9 cellular contexts compared by ENCODE assay signal in genomic region chr19:52336117-52336811, GRCh38. TPM values are rescaled to one million over a fixed set of nuclear protein-coding genes. Genes with fewer than 3 reads are reported as not detected.
A peak's percentile ranks its signal among the peaks of the same experiment; 100 is the strongest.
DNase-seq lines count a peak whose midpoint lies in the region; ATAC-seq and TF ChIP-seq lines count a peak whose summit lies in the region.
"Had no signal": no experiment of that assay in that cellular context is flagged by ENCODE, and none has a peak within 500 bp of the region (broad histone marks: within the 10 kb centered on the region; RNA-seq: fewer than 3 reads in every experiment).

Gene ZNF610 (plus strand): TSS chr19:52336243. CDS start chr19:52349173, 12,930 bp downstream.

- H3K4me3 ChIP-seq in SK-N-MC = peak within 1 kb of the TSS; percentile 92
- H3K4me3 ChIP-seq: A549 had no signal

- TF ChIP-seq RAD21 in Ishikawa (IDR thresholded peaks at IDR 0.05; ENCODE audit: low read depth) = no peak

- H3K9me3 ChIP-seq in SK-N-MC (ENCODE audit: low read depth, low read length) = peaks cover 9% of the 10 kb centered on the region; the same call in 1 of the 2 replicates

- ATAC-seq in activated naive CD4-positive, alpha-beta T cell treated with anti-CD3 and anti-CD28 coated beads, Interleukin-2, amount 50 U/mL, for 72 hours = peak; percentile 96 to 97
- ATAC-seq in Right ventricle myocardium inferior = peak; percentile 99
- peak; percentile 85 for ATAC-seq in omental fat pad (ENCODE audit: low FRiP score)

- TF ChIP-seq EP300 in Ishikawa (IDR thresholded peaks at IDR 0.05; ENCODE audit: borderline replicate concordance) = no peak

- H3K36me3 Mint-ChIP-seq in activated naive CD4-positive, alpha-beta T cell treated with anti-CD3 and anti-CD28 coated beads, Interleukin-2, amount 50 U/mL, for 72 hours = peaks cover 52 to 61% of the 10 kb centered on the region in 2 donors

- H3K27ac Mint-ChIP-seq in activated naive CD4-positive, alpha-beta T cell treated with anti-CD3 and anti-CD28 coated beads, Interleukin-2, amount 50 U/mL, for 72 hours = peak within 1 kb of the TSS; percentile 94 to 95

- peaks cover 32 to 48% of the 10 kb centered on the region in 2 donors for H3K9me3 Mint-ChIP-seq in activated naive CD4-positive, alpha-beta T cell treated with anti-CD3 and anti-CD28 coated beads, Interleukin-2, amount 50 U/mL, for 72 hours

- H3K9ac ChIP-seq in SK-N-MC (ENCODE audit: insufficient read length) = peak within 1 kb of the TSS; percentile 97

- H3K36me3 ChIP-seq in SK-N-MC (ENCODE audit: insufficient read depth, low read length) = peaks cover 10% of the 10 kb centered on the region

- H3K27ac ChIP-seq in SK-N-MC = peak within 1 kb of the TSS; percentile 76; the same call in 1 of the 2 replicates
- peak within 1 kb of the TSS; percentile 75 for H3K27ac ChIP-seq in substantia nigra (ENCODE audit: low read depth, low read length, poor library complexity, severe bottlenecking)
- H3K27ac ChIP-seq: A549 had no signal

- DNase-seq in NCI-H2081 (lab: John Stamatoyannopoulos, UW) (peak; percentile 14 to 34), NCI-H2081 treated with DMSO at 0.1 percent for 48 hours (lab: John Stamatoyannopoulos, UW) (no peak), SK-N-MC (ENCODE audit: low read depth, low spot score) (peak; percentile 26), Right ventricle myocardium inferior (ENCODE audit: missing footprints) (peak; percentile 91), omental fat pad (ENCODE audit: low spot score) (peak; percentile 66), substantia nigra (lab: John Stamatoyannopoulos, UW) (peak; percentile 39 to 93 (median 85))
- peak; percentile 90 to 95 for DNase-seq in activated naive CD4-positive, alpha-beta T cell treated with anti-CD3 and anti-CD28 coated beads, Interleukin-2, amount 50 U/mL, for 72 hours (ENCODE audit: low spot score in 2 of 2)

- intact Hi-C loops in Right ventricle myocardium inferior (cut with DNase I) = loop anchor here (2.0 kb wide), 1 partner anchor 39 kb away; the partner anchor contains the start of gene ZNF480

- no peak for TF ChIP-seq CTCF in omental fat pad (IDR thresholded peaks at IDR 0.05)

TF ChIP-seq in Ishikawa, 13 proteins besides CTCF, POLR2A, EP300 and RAD21:
- TF ChIP-seq MAX (IDR thresholded peaks at IDR 0.05) (0 out of 2 replicates have a peak, but pooled peaks have one; percentile 18), CREB1 (IDR thresholded peaks at IDR 0.05; ENCODE audit: low read depth) (no peak)

RNA-seq across cellular contexts. Expression of gene ZNF610, which starts in this region (rescaled TPM):
- total RNA-seq in activated naive CD4-positive, alpha-beta T cell treated with anti-CD3 and anti-CD28 coated beads, Interleukin-2, amount 50 U/mL, for 72 hours = 1 to 10 TPM in 1 of 2 donors, under 1 TPM in 1; 0.58 to 1.1 TPM
- 2.5 TPM for total RNA-seq in Right ventricle myocardium inferior
- 1 to 10 TPM in 3 of 4 donors, under 1 TPM in 1; 0.48 to 3.5 (median 1.4) TPM for total RNA-seq in omental fat pad
